2 cellular contexts compared by ENCODE assay signal in the genomic region with DNA sequence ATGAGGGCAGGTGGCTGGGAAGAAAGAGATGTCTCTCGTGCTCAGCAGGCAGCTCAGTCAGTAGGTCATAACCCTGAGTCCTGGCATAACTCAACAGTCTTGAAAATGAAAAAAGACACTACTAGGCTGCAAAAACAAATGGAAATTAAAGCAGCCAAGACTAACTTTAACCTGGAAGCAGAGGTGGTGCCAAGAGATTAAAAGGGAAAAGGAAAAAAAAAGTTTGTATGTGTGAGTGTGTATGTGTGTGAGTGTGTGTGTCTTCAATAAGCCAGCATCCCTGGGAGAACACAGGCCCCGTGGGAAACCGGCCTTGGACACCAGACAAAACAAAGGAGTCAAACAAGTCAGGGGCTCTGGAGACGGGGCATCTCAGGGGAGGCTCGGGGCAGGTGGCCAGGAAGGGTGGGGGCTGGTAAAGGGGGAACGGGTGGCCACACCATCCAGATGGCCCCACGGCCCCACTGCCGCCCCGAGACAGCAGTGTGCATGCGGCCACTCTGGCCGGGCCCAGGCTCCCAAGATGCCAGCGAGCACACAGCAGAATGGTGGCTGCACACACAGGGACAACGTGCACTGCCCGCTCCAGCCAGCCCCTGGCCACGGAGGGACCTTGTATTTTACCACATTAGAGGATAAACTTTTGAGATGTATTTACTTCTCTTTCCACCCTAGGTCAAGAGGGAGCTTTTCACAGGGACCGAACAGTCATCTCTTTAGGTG.
TF ChIP-seq lines count a peak whose summit lies in the region.

No MANE protein-coding gene starts in this region.

TF ChIP-seq in liver, 16 proteins besides CTCF, POLR2A, EP300 and RAD21:
- TF ChIP-seq, protein P1, sequence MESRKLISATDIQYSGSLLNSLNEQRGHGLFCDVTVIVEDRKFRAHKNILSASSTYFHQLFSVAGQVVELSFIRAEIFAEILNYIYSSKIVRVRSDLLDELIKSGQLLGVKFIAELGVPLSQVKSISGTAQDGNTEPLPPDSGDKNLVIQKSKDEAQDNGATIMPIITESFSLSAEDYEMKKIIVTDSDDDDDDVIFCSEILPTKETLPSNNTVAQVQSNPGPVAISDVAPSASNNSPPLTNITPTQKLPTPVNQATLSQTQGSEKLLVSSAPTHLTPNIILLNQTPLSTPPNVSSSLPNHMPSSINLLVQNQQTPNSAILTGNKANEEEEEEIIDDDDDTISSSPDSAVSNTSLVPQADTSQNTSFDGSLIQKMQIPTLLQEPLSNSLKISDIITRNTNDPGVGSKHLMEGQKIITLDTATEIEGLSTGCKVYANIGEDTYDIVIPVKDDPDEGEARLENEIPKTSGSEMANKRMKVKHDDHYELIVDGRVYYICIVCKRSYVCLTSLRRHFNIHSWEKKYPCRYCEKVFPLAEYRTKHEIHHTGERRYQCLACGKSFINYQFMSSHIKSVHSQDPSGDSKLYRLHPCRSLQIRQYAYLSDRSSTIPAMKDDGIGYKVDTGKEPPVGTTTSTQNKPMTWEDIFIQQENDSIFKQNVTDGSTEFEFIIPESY (IDR thresholded peaks at IDR 0.05), result no peak
- TF ChIP-seq NR2F2 (IDR thresholded peaks at IDR 0.05) (peak; percentile 61), HNF4A (conservative IDR thresholded peaks at IDR 0.05) (no peak)
- TF ChIP-seq, protein P2, sequence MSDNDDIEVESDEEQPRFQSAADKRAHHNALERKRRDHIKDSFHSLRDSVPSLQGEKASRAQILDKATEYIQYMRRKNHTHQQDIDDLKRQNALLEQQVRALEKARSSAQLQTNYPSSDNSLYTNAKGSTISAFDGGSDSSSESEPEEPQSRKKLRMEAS (IDR thresholded peaks at IDR 0.05), result no peak

TF ChIP-seq in HepG2, 621 proteins besides CTCF, POLR2A, EP300 and RAD21 (continued from another document):
- TF ChIP-seq, protein P3, sequence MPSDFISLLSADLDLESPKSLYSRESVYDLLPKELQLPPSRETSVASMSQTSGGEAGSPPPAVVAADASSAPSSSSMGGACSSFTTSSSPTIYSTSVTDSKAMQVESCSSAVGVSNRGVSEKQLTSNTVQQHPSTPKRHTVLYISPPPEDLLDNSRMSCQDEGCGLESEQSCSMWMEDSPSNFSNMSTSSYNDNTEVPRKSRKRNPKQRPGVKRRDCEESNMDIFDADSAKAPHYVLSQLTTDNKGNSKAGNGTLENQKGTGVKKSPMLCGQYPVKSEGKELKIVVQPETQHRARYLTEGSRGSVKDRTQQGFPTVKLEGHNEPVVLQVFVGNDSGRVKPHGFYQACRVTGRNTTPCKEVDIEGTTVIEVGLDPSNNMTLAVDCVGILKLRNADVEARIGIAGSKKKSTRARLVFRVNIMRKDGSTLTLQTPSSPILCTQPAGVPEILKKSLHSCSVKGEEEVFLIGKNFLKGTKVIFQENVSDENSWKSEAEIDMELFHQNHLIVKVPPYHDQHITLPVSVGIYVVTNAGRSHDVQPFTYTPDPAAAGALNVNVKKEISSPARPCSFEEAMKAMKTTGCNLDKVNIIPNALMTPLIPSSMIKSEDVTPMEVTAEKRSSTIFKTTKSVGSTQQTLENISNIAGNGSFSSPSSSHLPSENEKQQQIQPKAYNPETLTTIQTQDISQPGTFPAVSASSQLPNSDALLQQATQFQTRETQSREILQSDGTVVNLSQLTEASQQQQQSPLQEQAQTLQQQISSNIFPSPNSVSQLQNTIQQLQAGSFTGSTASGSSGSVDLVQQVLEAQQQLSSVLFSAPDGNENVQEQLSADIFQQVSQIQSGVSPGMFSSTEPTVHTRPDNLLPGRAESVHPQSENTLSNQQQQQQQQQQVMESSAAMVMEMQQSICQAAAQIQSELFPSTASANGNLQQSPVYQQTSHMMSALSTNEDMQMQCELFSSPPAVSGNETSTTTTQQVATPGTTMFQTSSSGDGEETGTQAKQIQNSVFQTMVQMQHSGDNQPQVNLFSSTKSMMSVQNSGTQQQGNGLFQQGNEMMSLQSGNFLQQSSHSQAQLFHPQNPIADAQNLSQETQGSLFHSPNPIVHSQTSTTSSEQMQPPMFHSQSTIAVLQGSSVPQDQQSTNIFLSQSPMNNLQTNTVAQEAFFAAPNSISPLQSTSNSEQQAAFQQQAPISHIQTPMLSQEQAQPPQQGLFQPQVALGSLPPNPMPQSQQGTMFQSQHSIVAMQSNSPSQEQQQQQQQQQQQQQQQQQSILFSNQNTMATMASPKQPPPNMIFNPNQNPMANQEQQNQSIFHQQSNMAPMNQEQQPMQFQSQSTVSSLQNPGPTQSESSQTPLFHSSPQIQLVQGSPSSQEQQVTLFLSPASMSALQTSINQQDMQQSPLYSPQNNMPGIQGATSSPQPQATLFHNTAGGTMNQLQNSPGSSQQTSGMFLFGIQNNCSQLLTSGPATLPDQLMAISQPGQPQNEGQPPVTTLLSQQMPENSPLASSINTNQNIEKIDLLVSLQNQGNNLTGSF (CRISPR knock-in tag; IDR thresholded peaks at IDR 0.05), result no peak
- TF ChIP-seq REXO4 (CRISPR knock-in tag; IDR thresholded peaks at IDR 0.05; ENCODE audit: borderline replicate concordance) (no peak), FOXA3 (CRISPR knock-in tag; IDR thresholded peaks at IDR 0.05) (no peak), MAFF (IDR thresholded peaks at IDR 0.05; ENCODE audit: low read depth, low read length) (no peak), SRY (CRISPR knock-in tag; IDR thresholded peaks at IDR 0.05) (no peak), ZNF670 (CRISPR knock-in tag; IDR thresholded peaks at IDR 0.05; ENCODE audit: borderline replicate concordance) (no peak), ZNF501 (CRISPR knock-in tag; IDR thresholded peaks at IDR 0.05) (no peak), MTF2 (CRISPR knock-in tag; IDR thresholded peaks at IDR 0.05; ENCODE audit: borderline replicate concordance) (no peak), ZNF558 (CRISPR knock-in tag; IDR thresholded peaks at IDR 0.05; ENCODE audit: borderline replicate concordance) (no peak)
- TF ChIP-seq, protein P4, sequence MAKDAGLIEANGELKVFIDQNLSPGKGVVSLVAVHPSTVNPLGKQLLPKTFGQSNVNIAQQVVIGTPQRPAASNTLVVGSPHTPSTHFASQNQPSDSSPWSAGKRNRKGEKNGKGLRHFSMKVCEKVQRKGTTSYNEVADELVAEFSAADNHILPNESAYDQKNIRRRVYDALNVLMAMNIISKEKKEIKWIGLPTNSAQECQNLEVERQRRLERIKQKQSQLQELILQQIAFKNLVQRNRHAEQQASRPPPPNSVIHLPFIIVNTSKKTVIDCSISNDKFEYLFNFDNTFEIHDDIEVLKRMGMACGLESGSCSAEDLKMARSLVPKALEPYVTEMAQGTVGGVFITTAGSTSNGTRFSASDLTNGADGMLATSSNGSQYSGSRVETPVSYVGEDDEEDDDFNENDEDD (CRISPR knock-in tag; IDR thresholded peaks at IDR 0.05; ENCODE audit: borderline replicate concordance), result no peak
- TF ChIP-seq, protein P5, sequence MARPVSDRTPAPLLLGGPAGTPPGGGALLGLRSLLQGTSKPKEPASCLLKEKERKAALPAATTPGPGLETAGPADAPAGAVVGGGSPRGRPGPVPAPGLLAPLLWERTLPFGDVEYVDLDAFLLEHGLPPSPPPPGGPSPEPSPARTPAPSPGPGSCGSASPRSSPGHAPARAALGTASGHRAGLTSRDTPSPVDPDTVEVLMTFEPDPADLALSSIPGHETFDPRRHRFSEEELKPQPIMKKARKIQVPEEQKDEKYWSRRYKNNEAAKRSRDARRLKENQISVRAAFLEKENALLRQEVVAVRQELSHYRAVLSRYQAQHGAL (CRISPR knock-in tag; IDR thresholded peaks at IDR 0.05; ENCODE audit: not compliant biosample characterization), result no peak
- TF ChIP-seq, protein P6, sequence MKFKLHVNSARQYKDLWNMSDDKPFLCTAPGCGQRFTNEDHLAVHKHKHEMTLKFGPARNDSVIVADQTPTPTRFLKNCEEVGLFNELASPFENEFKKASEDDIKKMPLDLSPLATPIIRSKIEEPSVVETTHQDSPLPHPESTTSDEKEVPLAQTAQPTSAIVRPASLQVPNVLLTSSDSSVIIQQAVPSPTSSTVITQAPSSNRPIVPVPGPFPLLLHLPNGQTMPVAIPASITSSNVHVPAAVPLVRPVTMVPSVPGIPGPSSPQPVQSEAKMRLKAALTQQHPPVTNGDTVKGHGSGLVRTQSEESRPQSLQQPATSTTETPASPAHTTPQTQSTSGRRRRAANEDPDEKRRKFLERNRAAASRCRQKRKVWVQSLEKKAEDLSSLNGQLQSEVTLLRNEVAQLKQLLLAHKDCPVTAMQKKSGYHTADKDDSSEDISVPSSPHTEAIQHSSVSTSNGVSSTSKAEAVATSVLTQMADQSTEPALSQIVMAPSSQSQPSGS (CRISPR knock-in tag; IDR thresholded peaks at IDR 0.05), result no peak
- TF ChIP-seq, protein P7, sequence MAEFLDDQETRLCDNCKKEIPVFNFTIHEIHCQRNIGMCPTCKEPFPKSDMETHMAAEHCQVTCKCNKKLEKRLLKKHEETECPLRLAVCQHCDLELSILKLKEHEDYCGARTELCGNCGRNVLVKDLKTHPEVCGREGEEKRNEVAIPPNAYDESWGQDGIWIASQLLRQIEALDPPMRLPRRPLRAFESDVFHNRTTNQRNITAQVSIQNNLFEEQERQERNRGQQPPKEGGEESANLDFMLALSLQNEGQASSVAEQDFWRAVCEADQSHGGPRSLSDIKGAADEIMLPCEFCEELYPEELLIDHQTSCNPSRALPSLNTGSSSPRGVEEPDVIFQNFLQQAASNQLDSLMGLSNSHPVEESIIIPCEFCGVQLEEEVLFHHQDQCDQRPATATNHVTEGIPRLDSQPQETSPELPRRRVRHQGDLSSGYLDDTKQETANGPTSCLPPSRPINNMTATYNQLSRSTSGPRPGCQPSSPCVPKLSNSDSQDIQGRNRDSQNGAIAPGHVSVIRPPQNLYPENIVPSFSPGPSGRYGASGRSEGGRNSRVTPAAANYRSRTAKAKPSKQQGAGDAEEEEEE (CRISPR knock-in tag; IDR thresholded peaks at IDR 0.05; ENCODE audit: borderline replicate concordance), result no peak
- TF ChIP-seq, protein P8, sequence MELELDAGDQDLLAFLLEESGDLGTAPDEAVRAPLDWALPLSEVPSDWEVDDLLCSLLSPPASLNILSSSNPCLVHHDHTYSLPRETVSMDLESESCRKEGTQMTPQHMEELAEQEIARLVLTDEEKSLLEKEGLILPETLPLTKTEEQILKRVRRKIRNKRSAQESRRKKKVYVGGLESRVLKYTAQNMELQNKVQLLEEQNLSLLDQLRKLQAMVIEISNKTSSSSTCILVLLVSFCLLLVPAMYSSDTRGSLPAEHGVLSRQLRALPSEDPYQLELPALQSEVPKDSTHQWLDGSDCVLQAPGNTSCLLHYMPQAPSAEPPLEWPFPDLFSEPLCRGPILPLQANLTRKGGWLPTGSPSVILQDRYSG (CRISPR knock-in tag; IDR thresholded peaks at IDR 0.05), result no peak
- TF ChIP-seq, protein P9, sequence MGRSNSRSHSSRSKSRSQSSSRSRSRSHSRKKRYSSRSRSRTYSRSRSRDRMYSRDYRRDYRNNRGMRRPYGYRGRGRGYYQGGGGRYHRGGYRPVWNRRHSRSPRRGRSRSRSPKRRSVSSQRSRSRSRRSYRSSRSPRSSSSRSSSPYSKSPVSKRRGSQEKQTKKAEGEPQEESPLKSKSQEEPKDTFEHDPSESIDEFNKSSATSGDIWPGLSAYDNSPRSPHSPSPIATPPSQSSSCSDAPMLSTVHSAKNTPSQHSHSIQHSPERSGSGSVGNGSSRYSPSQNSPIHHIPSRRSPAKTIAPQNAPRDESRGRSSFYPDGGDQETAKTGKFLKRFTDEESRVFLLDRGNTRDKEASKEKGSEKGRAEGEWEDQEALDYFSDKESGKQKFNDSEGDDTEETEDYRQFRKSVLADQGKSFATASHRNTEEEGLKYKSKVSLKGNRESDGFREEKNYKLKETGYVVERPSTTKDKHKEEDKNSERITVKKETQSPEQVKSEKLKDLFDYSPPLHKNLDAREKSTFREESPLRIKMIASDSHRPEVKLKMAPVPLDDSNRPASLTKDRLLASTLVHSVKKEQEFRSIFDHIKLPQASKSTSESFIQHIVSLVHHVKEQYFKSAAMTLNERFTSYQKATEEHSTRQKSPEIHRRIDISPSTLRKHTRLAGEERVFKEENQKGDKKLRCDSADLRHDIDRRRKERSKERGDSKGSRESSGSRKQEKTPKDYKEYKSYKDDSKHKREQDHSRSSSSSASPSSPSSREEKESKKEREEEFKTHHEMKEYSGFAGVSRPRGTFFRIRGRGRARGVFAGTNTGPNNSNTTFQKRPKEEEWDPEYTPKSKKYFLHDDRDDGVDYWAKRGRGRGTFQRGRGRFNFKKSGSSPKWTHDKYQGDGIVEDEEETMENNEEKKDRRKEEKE (IDR thresholded peaks at IDR 0.05), result no peak
